8 cellular contexts compared by ENCODE assay signal in genomic region chr7:140696024-140696678, GRCh38. TPM values are rescaled to one million over a fixed set of nuclear protein-coding genes. Genes with fewer than 3 reads are reported as not detected.
DNase-seq lines count a peak whose midpoint lies in the region; ATAC-seq and TF ChIP-seq lines count a peak whose summit lies in the region.

No MANE protein-coding gene starts in this region.

- peaks cover 25% of the 10 kb centered on the region for H3K36me3 Mint-ChIP-seq in activated CD8-positive, alpha-beta T cell treated with anti-CD3 and anti-CD28 coated beads for 36 hours (ENCODE audit: low read depth)
- H3K36me3 Mint-ChIP-seq in endodermal cell (ENCODE audit: low read depth): peaks cover 5% of the 10 kb centered on the region
- peaks cover 6% of the 10 kb centered on the region for H3K36me3 Mint-ChIP-seq in mesothelial cell of epicardium

- no peaks in the 10 kb centered on the region for H3K9me3 Mint-ChIP-seq in activated CD8-positive, alpha-beta T cell treated with anti-CD3 and anti-CD28 coated beads for 36 hours
- no peaks in the 10 kb centered on the region for H3K9me3 Mint-ChIP-seq in endodermal cell
- no peaks in the 10 kb centered on the region for H3K9me3 Mint-ChIP-seq in mesothelial cell of epicardium

- H3K27ac ChIP-seq in endodermal cell (ENCODE audit: low read depth, low read length): peak overlapping the region; percentile 53

- WGBS in endodermal cell (ENCODE audit: insufficient coverage in 1 of 2, insufficient read length in 1 of 2), 2 experiments: 40 to 69% methylated on average over 13 to 23 of the region's 23 CpGs

- peak overlapping the region; percentile 50 for H3K9ac ChIP-seq in endodermal cell (ENCODE audit: extremely low read depth, low read length, poor library complexity, severe bottlenecking)

- no peaks in the 10 kb centered on the region for H3K27me3 Mint-ChIP-seq in activated CD8-positive, alpha-beta T cell treated with anti-CD3 and anti-CD28 coated beads for 36 hours
- H3K27me3 Mint-ChIP-seq in endodermal cell (ENCODE audit: insufficient read depth): no peaks in the 10 kb centered on the region
- H3K27me3 Mint-ChIP-seq in mesothelial cell of epicardium (ENCODE audit: low read depth): no peaks in the 10 kb centered on the region

- peaks cover 29% of the 10 kb centered on the region for H3K4me1 Mint-ChIP-seq in activated CD8-positive, alpha-beta T cell treated with anti-CD3 and anti-CD28 coated beads for 36 hours (ENCODE audit: low read depth)
- peaks cover 19% of the 10 kb centered on the region for H3K4me1 Mint-ChIP-seq in endodermal cell
- peaks cover 34% of the 10 kb centered on the region for H3K4me1 Mint-ChIP-seq in mesothelial cell of epicardium

- no peaks in the 10 kb centered on the region for H3K4me1 ChIP-seq in endodermal cell (ENCODE audit: control insufficient read depth, insufficient read depth, low read length)

- peak overlapping the region; percentile 94 for H3K4me3 Mint-ChIP-seq in activated CD8-positive, alpha-beta T cell treated with anti-CD3 and anti-CD28 coated beads for 36 hours
- peak overlapping the region; percentile 97 for H3K4me3 Mint-ChIP-seq in endodermal cell
- peak overlapping the region; percentile 98 for H3K4me3 Mint-ChIP-seq in mesothelial cell of epicardium

- peaks cover 10% of the 10 kb centered on the region for H3K36me3 ChIP-seq in endodermal cell (ENCODE audit: control insufficient read depth, insufficient read depth, low read length)

- peak overlapping the region; percentile 97 for H3K27ac Mint-ChIP-seq in activated CD8-positive, alpha-beta T cell treated with anti-CD3 and anti-CD28 coated beads for 36 hours
- peak overlapping the region; percentile 99 for H3K27ac Mint-ChIP-seq in endodermal cell
- peak overlapping the region; percentile 99 for H3K27ac Mint-ChIP-seq in mesothelial cell of epicardium

- CTCF ChIA-PET in activated CD8-positive, alpha-beta T cell treated with anti-CD3 and anti-CD28 coated beads for 36 hours (lab: Charles Lee): interaction anchor here (1.1 to 1.5 kb wide), 2 partner anchors 30 to 42 kb away, joined by 3 read pairs; no protein-coding TSS in a partner anchor

- intact Hi-C loops in activated CD8-positive, alpha-beta T cell treated with anti-CD3 and anti-CD28 coated beads for 36 hours (cut with micrococcal nuclease): no loop called here

- POLR2A ChIA-PET in activated CD8-positive, alpha-beta T cell treated with anti-CD3 and anti-CD28 coated beads for 36 hours (lab: Charles Lee): interaction anchor here (0.9 to 2.3 kb wide), 3 partner anchors 9 to 27 kb away, joined by 3 to 14 read pairs (median 4); partner anchors contain the start of gene ADCK2

- DNase-seq in AG20443 (ENCODE audit: low spot score) (peak; percentile 98), NCI-H2029 treated with DMSO at 0.1 percent for 48 hours (lab: John Stamatoyannopoulos, UW) (peak; percentile 68), endodermal cell (peak; percentile 98), mesothelial cell of epicardium (ENCODE audit: low spot score in 2 of 2, unreplicated experiment in 2 of 2) (peak in 1 of 2 experiments; percentile 94)
- DNase-seq in activated CD8-positive, alpha-beta T cell treated with anti-CD3 and anti-CD28 coated beads for 36 hours: peak; percentile 97
- peak; percentile 87 to 89 for DNase-seq in stimulated activated CD8-positive, alpha-beta memory T cell treated with anti-CD3 and anti-CD28 coated beads, Interleukin-15, amount 100 ng/mL, for 4 hours (ENCODE audit: low read depth in 2 of 2)

- TF ChIP-seq CTCF in activated CD8-positive, alpha-beta T cell treated with anti-CD3 and anti-CD28 coated beads for 36 hours (IDR thresholded peaks at IDR 0.05): no peak
- no peak for TF ChIP-seq CTCF in endodermal cell (conservative IDR thresholded peaks at IDR 0.05)
- TF ChIP-seq CTCF in mesothelial cell of epicardium (IDR thresholded peaks at IDR 0.05; ENCODE audit: unreplicated experiment): no peak

- peak; percentile 6 for ATAC-seq in GM19395 (IDR thresholded peaks at IDR 0.05; ENCODE audit: unreplicated experiment)
- ATAC-seq in activated CD8-positive, alpha-beta T cell treated with anti-CD3 and anti-CD28 coated beads for 36 hours: no peak
- no peak for ATAC-seq in GM19351 (IDR thresholded peaks at IDR 0.05; ENCODE audit: unreplicated experiment)

- H3K4me3 ChIP-seq in endodermal cell (ENCODE audit: low read length): peak overlapping the region; percentile 89

- H3K9me3 ChIP-seq in endodermal cell (ENCODE audit: control insufficient read depth, low read length): no peaks in the 10 kb centered on the region

- H3K27me3 ChIP-seq in endodermal cell (ENCODE audit: control insufficient read depth, insufficient read depth, low read length, poor library complexity, severe bottlenecking): no peaks in the 10 kb centered on the region

RNA-seq across cellular contexts. Expression of gene NDUFB2, which starts 0.4 kb away (rescaled TPM):
- total RNA-seq in activated CD8-positive, alpha-beta T cell treated with anti-CD3 and anti-CD28 coated beads for 36 hours: 100 to 1,000 TPM; 159 to 177 TPM
- total RNA-seq in endodermal cell (100 to 1,000 TPM; 180 to 202 TPM), mesothelial cell of epicardium (115 to 129 TPM (median 120 TPM) in 3 replicates)
- polyA plus RNA-seq in endodermal cell (2013, experiment 1 of 2): 183 TPM
- polyA plus RNA-seq in endodermal cell (2013, experiment 2 of 2): 170 TPM

RNA-seq across cellular contexts. Expression of gene ADCK2, which starts 23.4 kb away (rescaled TPM):
- 10 to 100 TPM; 20.0 to 21.5 TPM for total RNA-seq in activated CD8-positive, alpha-beta T cell treated with anti-CD3 and anti-CD28 coated beads for 36 hours
- total RNA-seq in endodermal cell (10 to 100 TPM; 13.5 to 17.8 TPM), mesothelial cell of epicardium (24.9 to 28.8 TPM (median 26.6 TPM) in 3 replicates)
- polyA plus RNA-seq in endodermal cell (2013, experiment 1 of 2): 7.6 TPM
- polyA plus RNA-seq in endodermal cell (2013, experiment 2 of 2): 6.2 TPM

RNA-seq across cellular contexts. Expression of gene DENND2A, which starts 55.5 kb away (rescaled TPM):
- not detected for total RNA-seq in activated CD8-positive, alpha-beta T cell treated with anti-CD3 and anti-CD28 coated beads for 36 hours
- 10 to 100 TPM; 28.5 to 40.6 TPM for total RNA-seq in endodermal cell
- polyA plus RNA-seq in endodermal cell (2013, experiment 1 of 2): 26.6 TPM
- polyA plus RNA-seq in endodermal cell (2013, experiment 2 of 2): 30.2 TPM
- total RNA-seq in mesothelial cell of epicardium: 31.9 to 38.0 TPM (median 32.3 TPM) in 3 replicates

Comparison
In these comparisons a context has a peak if more than half of its experiments do, and no peak if none do; other contexts are left out.
1. RNA of gene DENND2A, which starts 55.5 kb away (total RNA-seq): 28.5 to 40.6 TPM in endodermal cell and 31.9 to 38.0 TPM in mesothelial cell of epicardium; not detected in activated CD8-positive, alpha-beta T cell treated with anti-CD3 and anti-CD28 coated beads for 36 hours; every median in the first group is over 10 times any median in the second.
2. Peak in every context shown above with its lines, with median percentiles within 50 percentile points of each other: H3K27ac Mint-ChIP-seq and H3K4me3 Mint-ChIP-seq.